Comparison of ENCODE assay signal across 29 cellular contexts in the genomic region with DNA sequence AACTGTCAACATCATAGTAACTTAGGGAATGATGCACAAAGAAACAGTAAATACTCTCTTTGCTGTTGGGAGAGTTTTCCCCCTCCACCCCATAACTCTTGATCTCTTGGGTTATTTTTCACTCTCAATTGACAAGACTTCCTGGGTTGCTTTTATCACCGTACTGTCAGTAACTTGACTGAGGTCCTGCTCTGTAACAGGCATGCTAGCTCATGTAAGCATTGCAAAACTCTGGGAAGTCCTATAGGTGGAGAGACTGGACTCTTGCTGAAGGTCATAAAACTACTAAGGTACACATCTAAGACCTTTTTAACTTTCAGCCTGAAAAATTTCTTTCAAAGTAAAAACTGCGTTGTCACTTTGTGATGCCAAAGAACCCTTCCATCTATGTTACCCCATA. TPM values are rescaled to one million over a fixed set of nuclear protein-coding genes. Genes with fewer than 3 reads are reported as not detected.
"Had no signal": no experiment of that assay in that cellular context is flagged by ENCODE, and none has a peak within 500 bp of the region (broad histone marks: within the 10 kb centered on the region; RNA-seq: fewer than 3 reads in every experiment).

No MANE protein-coding gene starts in this region.

- H3K27ac ChIP-seq: neutrophil, pancreas, prostate gland, right lobe of liver, sigmoid colon, stomach, thoracic aorta, thyroid gland, tibial nerve, upper lobe of left lung, vagina had no signal

- H3K36me3 Mint-ChIP-seq: naive thymus-derived CD4-positive, alpha-beta T cell; natural killer cell; stimulated activated effector memory CD8-positive, alpha-beta T cell treated with anti-CD3 and anti-CD28 coated beads, Interleukin-12 subunit alpha, Interleukin-12 subunit beta, amount 100 ng/mL, for 72 hours; stimulated activated naive B cell treated with anti-CD40 and anti-IgM and Interleukin-4, amounts not matched to agents 10 μg/mL and 1 μg/mL and 100 μg/mL, for 72 hours had no signal

- H3K27me3 ChIP-seq: neutrophil, pancreas, right lobe of liver, sigmoid colon, stomach, thyroid gland, tibial nerve, upper lobe of left lung, vagina had no signal

- H3K9me3 Mint-ChIP-seq: naive thymus-derived CD4-positive, alpha-beta T cell; natural killer cell; nephron; stimulated activated effector memory CD8-positive, alpha-beta T cell treated with anti-CD3 and anti-CD28 coated beads, Interleukin-12 subunit alpha, Interleukin-12 subunit beta, amount 100 ng/mL, for 72 hours; stimulated activated naive B cell treated with anti-CD40 and anti-IgM and Interleukin-4, amounts not matched to agents 10 μg/mL and 1 μg/mL and 100 μg/mL, for 72 hours; stimulated activated naive CD8-positive, alpha-beta T cell treated with anti-CD3 and anti-CD28 coated beads, Interleukin-15, Interleukin-2, amounts not matched to agents 100 ng/mL and 50 ng/mL, for 24 hours had no signal

- H3K36me3 ChIP-seq: neutrophil, pancreas, prostate gland, right lobe of liver, sigmoid colon, stomach, thoracic aorta, thyroid gland, tibial nerve, upper lobe of left lung, vagina had no signal

- H3K4me1 ChIP-seq: prostate gland, stomach, upper lobe of left lung, vagina had no signal

- H3K27ac Mint-ChIP-seq: naive thymus-derived CD4-positive, alpha-beta T cell; natural killer cell; stimulated activated effector memory CD8-positive, alpha-beta T cell treated with anti-CD3 and anti-CD28 coated beads, Interleukin-12 subunit alpha, Interleukin-12 subunit beta, amount 100 ng/mL, for 72 hours; stimulated activated naive B cell treated with anti-CD40 and anti-IgM and Interleukin-4, amounts not matched to agents 10 μg/mL and 1 μg/mL and 100 μg/mL, for 72 hours; stimulated activated naive CD8-positive, alpha-beta T cell treated with anti-CD3 and anti-CD28 coated beads, Interleukin-15, Interleukin-2, amounts not matched to agents 100 ng/mL and 50 ng/mL, for 24 hours had no signal

- H3K4me1 Mint-ChIP-seq: naive thymus-derived CD4-positive, alpha-beta T cell; stimulated activated effector memory CD8-positive, alpha-beta T cell treated with anti-CD3 and anti-CD28 coated beads, Interleukin-12 subunit alpha, Interleukin-12 subunit beta, amount 100 ng/mL, for 72 hours had no signal

- H3K9me3 ChIP-seq: neutrophil, pancreas, prostate gland, right lobe of liver, sigmoid colon, stomach, thoracic aorta, thyroid gland, tibial nerve, upper lobe of left lung, vagina had no signal

- H3K4me3 ChIP-seq: pancreas, prostate gland, right lobe of liver, sigmoid colon, stomach, thoracic aorta, thyroid gland, tibial nerve, upper lobe of left lung, vagina had no signal

- H3K4me3 Mint-ChIP-seq: naive thymus-derived CD4-positive, alpha-beta T cell; natural killer cell; nephron; stimulated activated effector memory CD8-positive, alpha-beta T cell treated with anti-CD3 and anti-CD28 coated beads, Interleukin-12 subunit alpha, Interleukin-12 subunit beta, amount 100 ng/mL, for 72 hours; stimulated activated naive B cell treated with anti-CD40 and anti-IgM and Interleukin-4, amounts not matched to agents 10 μg/mL and 1 μg/mL and 100 μg/mL, for 72 hours; stimulated activated naive CD8-positive, alpha-beta T cell treated with anti-CD3 and anti-CD28 coated beads, Interleukin-15, Interleukin-2, amounts not matched to agents 100 ng/mL and 50 ng/mL, for 24 hours had no signal

- DNase-seq: naive thymus-derived CD4-positive, alpha-beta T cell; natural killer cell; nucleus accumbens; pancreas; retina; right cardiac atrium; right lobe of liver; sigmoid colon; small intestine; stimulated activated CD4-positive, alpha-beta T cell treated with anti-CD3 and anti-CD28 coated beads, Interleukin-15, amount 100 ng/mL, for 24 hours; stimulated activated CD4-positive, alpha-beta T cell treated with anti-CD3 and anti-CD28 coated beads, Interleukin-2, amount 100 ng/mL, for 24 hours; stimulated activated CD4-positive, alpha-beta T cell treated with anti-CD3 and anti-CD28 coated beads, Interleukin-2, amount 100 ng/mL, for 48 hours; stimulated activated CD4-positive, alpha-beta T cell treated with anti-CD3 and anti-CD28 coated beads, Interleukin-4, amount 100 ng/mL, for 24 hours; stimulated activated naive B cell treated with anti-CD40 and anti-IgM and Interleukin-4, amounts not matched to agents 10 μg/mL and 1 μg/mL and 100 μg/mL, for 72 hours; stimulated activated naive CD4-positive, alpha-beta T cell treated with Interleukin-2 at 50 U/mL for 16 hours; stomach; thyroid gland; trophoblast cell; upper lobe of left lung had no signal

- FAIRE-seq: pancreas, small intestine had no signal

RNA-seq across cellular contexts. Expression of a gene that starts 10.9 kb away (rescaled TPM):
- total RNA-seq: naive thymus-derived CD4-positive, alpha-beta T cell had no signal

RNA-seq across cellular contexts. Expression of a gene that starts 25.0 kb away (rescaled TPM):
- total RNA-seq: naive thymus-derived CD4-positive, alpha-beta T cell; natural killer cell; osteocyte; pulmonary artery endothelial cell; vagina had no signal
